In the genomic region with DNA sequence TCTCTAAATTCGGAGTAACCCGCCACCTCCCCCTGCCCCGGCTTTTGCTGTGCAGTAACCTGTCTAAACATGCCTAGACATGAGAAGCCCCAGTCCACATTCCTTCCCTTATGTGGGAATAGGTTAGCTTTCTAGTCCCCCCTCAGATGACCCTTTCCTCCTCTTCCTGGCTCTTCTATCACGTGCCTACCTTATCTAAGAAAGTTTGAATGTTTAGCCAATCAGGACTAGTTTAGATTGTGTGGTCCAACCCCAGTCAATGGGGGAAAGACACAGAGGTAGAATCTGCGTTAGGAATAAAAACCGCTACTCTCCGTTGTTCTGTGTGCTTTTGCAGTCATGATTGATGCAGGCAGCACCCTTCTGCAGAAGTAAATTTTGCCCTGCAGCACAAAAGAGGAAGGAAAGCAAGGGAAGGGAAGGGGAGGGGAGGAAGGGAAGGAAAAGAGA, we compare ENCODE assay signal across 1 cellular context.
TF ChIP-seq lines count a peak whose summit lies in the region.

No MANE protein-coding gene starts in this region.

TF ChIP-seq in SK-N-SH, 30 proteins besides CTCF, POLR2A, EP300 and RAD21 (continued from another document):
- TF ChIP-seq ZBTB33 (IDR thresholded peaks at IDR 0.05; ENCODE audit: borderline replicate concordance, low read depth), result no peak
- TF ChIP-seq RFX5 (IDR thresholded peaks at IDR 0.05; ENCODE audit: low read length), result no peak
- no peak for TF ChIP-seq RCOR1 (IDR thresholded peaks at IDR 0.05; ENCODE audit: low read length)
- no peak for TF ChIP-seq NRF1 (IDR thresholded peaks at IDR 0.05; ENCODE audit: low read depth, low read length)
- no peak for TF ChIP-seq YY1 (IDR thresholded peaks at IDR 0.05; ENCODE audit: low read depth)
